In the genomic region with DNA sequence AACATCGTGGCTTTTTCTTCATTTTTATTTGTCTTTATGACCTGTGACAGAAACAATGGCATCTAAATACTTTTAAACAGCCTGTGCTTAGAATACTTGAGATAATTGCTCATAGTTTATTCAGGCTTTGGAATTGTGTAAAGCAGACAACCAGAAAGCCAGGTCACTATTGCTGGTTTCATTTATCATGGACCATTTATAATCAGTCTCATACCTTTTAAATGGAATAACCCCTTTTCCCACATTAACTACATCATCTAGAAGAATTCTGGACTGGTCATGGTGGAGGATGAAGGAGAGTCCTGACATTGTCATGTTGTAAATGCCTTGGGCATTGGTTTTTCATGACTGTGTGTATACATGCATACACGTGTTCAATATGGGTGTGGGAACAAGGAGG, we compare ENCODE assay signal across 20 cellular contexts.
DNase-seq lines count a peak whose midpoint lies in the region; FAIRE-seq lines count a peak whose summit lies in the region.
"Had no signal": no experiment of that assay in that cellular context is flagged by ENCODE, and none has a peak within 500 bp of the region (broad histone marks: within the 10 kb centered on the region; RNA-seq: fewer than 3 reads in every experiment).

No MANE protein-coding gene starts in this region.

- FAIRE-seq in HTR-8/SVneo (lab: Jason Lieb, UNC): peak; percentile 40
- FAIRE-seq: A549, GM12891, GM18507, H54 had no signal

- H2AFZ ChIP-seq in trophoblast cell (ENCODE audit: insufficient read depth, low read length, poor library complexity): no peak overlapping the region
- H2AFZ ChIP-seq: GM23338 had no signal

- no peaks in the 10 kb centered on the region for H3K27me3 ChIP-seq in trophoblast cell (ENCODE audit: insufficient read depth, low read length)

- DNase-seq in EH (ENCODE audit: low read depth) (peak; percentile 71), HTR-8/SVneo (ENCODE audit: insufficient read length, low spot score) (no peak), trophoblast cell (peak; percentile 3 to 55), mesenteric fat pad (ENCODE audit: low spot score) (no peak)
- no peak for DNase-seq in activated effector memory CD4-positive, alpha-beta T cell treated with anti-CD3 and anti-CD28 coated beads, Interleukin-2, amount 50 U/mL, for 16 hours
- DNase-seq in activated CD4-positive, alpha-beta memory T cell treated with anti-CD3 and anti-CD28 coated beads, Interleukin-2, amount 10 ng/mL, durations not matched to agents 7 days and 5 days: no peak
- DNase-seq: 8988T; ACHN; C1 segment of cervical spinal cord; Caco-2; CD4-positive, alpha-beta memory T cell; DMS153; DND-41; GF-D8 had no signal

- H3K4me2 ChIP-seq in trophoblast cell (ENCODE audit: low read length): no peak overlapping the region
- H3K4me2 ChIP-seq: A549, GM23338 had no signal

- H4K8ac ChIP-seq in trophoblast cell (ENCODE audit: low read depth, low read length): no peak overlapping the region

- H3K14ac ChIP-seq in trophoblast cell (ENCODE audit: low read length): no peak overlapping the region

- no peaks in the 10 kb centered on the region for H3K4me1 ChIP-seq in trophoblast cell (ENCODE audit: control insufficient read depth in 1 of 2, insufficient read depth in 2 of 2, low read length in 2 of 2)
- H3K4me1 ChIP-seq: A549, Caco-2, HAP-1 had no signal

- no peaks in the 10 kb centered on the region for H3K79me1 ChIP-seq in trophoblast cell (ENCODE audit: low read length)

- H3K9ac ChIP-seq in trophoblast cell (ENCODE audit: low read length): no peak overlapping the region

- no peak overlapping the region for H3K27ac ChIP-seq in trophoblast cell (ENCODE audit: low read depth, low read length)
- H3K27ac ChIP-seq: A549 had no signal

- no CpG with 5 or more reads among the region's 2 CpGs for WGBS in trophoblast cell (ENCODE audit: extremely low coverage, insufficient coverage, insufficient read length)

- no peak overlapping the region for H4K12ac ChIP-seq in trophoblast cell (ENCODE audit: low read depth, low read length)

- no peaks in the 10 kb centered on the region for H3K4me1 Mint-ChIP-seq in activated CD4-positive, alpha-beta memory T cell treated with anti-CD3 and anti-CD28 coated beads, Interleukin-2, amount 10 ng/mL, durations not matched to agents 7 days and 5 days
- H3K4me1 Mint-ChIP-seq: CD4-positive, alpha-beta memory T cell; GM23338 had no signal

- CTCF ChIA-PET in activated CD4-positive, alpha-beta memory T cell treated with anti-CD3 and anti-CD28 coated beads, Interleukin-2, amount 10 ng/mL, durations not matched to agents 7 days and 5 days (lab: Charles Lee): no interaction called here

- POLR2A ChIA-PET in activated CD4-positive, alpha-beta memory T cell treated with anti-CD3 and anti-CD28 coated beads, Interleukin-2, amount 10 ng/mL, durations not matched to agents 7 days and 5 days (lab: Charles Lee): no interaction called here

- H3K79me2 ChIP-seq in trophoblast cell (ENCODE audit: control insufficient read depth, insufficient read depth, low read length, poor library complexity): no peaks in the 10 kb centered on the region

- no peak overlapping the region for H2BK12ac ChIP-seq in trophoblast cell (ENCODE audit: low read length)

- H3K9me3 Mint-ChIP-seq in activated CD4-positive, alpha-beta memory T cell treated with anti-CD3 and anti-CD28 coated beads, Interleukin-2, amount 10 ng/mL, durations not matched to agents 7 days and 5 days: no peaks in the 10 kb centered on the region

- H3K27me3 Mint-ChIP-seq in activated CD4-positive, alpha-beta memory T cell treated with anti-CD3 and anti-CD28 coated beads, Interleukin-2, amount 10 ng/mL, durations not matched to agents 7 days and 5 days: peaks cover under 1% of the 10 kb centered on the region

- no peak overlapping the region for H3K4me3 ChIP-seq in trophoblast cell (ENCODE audit: low read depth, low read length)
- H3K4me3 ChIP-seq: A549, GM23338, HAP-1 had no signal

- no peak overlapping the region for H4K91ac ChIP-seq in trophoblast cell (ENCODE audit: low read depth, low read length)

- H2BK5ac ChIP-seq in trophoblast cell (ENCODE audit: low read depth, low read length, poor library complexity): no peak overlapping the region

- H3K27ac Mint-ChIP-seq in activated CD4-positive, alpha-beta memory T cell treated with anti-CD3 and anti-CD28 coated beads, Interleukin-2, amount 10 ng/mL, durations not matched to agents 7 days and 5 days: no peak overlapping the region
- H3K27ac Mint-ChIP-seq: CD4-positive, alpha-beta memory T cell; GM23338 had no signal

- H3K9me3 ChIP-seq in trophoblast cell (ENCODE audit: insufficient read depth, low read depth, low read length): peaks cover 2% of the 10 kb centered on the region
- H3K9me3 ChIP-seq: A549, Caco-2, HAP-1 had no signal

- no peaks in the 10 kb centered on the region for H3K36me3 Mint-ChIP-seq in activated CD4-positive, alpha-beta memory T cell treated with anti-CD3 and anti-CD28 coated beads, Interleukin-2, amount 10 ng/mL, durations not matched to agents 7 days and 5 days (ENCODE audit: low read depth)
- H3K36me3 Mint-ChIP-seq: CD4-positive, alpha-beta memory T cell had no signal

- no peak overlapping the region for H3K4me3 Mint-ChIP-seq in activated CD4-positive, alpha-beta memory T cell treated with anti-CD3 and anti-CD28 coated beads, Interleukin-2, amount 10 ng/mL, durations not matched to agents 7 days and 5 days
- H3K4me3 Mint-ChIP-seq: CD4-positive, alpha-beta memory T cell; GM23338 had no signal

- H2AK5ac ChIP-seq in trophoblast cell (ENCODE audit: low read length): no peak overlapping the region

- no peaks in the 10 kb centered on the region for H3K36me3 ChIP-seq in trophoblast cell (ENCODE audit: control insufficient read depth in 1 of 2, insufficient read depth in 2 of 2, low read length in 2 of 2)
- H3K36me3 ChIP-seq: HAP-1 had no signal

- H2BK120ac ChIP-seq in trophoblast cell (ENCODE audit: insufficient read depth, low read length, poor library complexity): no peak overlapping the region

- H3K4ac ChIP-seq in trophoblast cell (ENCODE audit: low read depth, low read length): no peak overlapping the region

- no peak overlapping the region for H3K23ac ChIP-seq in trophoblast cell (ENCODE audit: low read length)

- H3K18ac ChIP-seq in trophoblast cell (ENCODE audit: low read length): no peak overlapping the region

Comparison
In these comparisons a context has a peak if more than half of its experiments do, and no peak if none do; other contexts are left out.
1. DNase-seq: peak in EH (single experiment) and trophoblast cell (2 of 2); none in HTR-8/SVneo (single experiment), activated effector memory CD4-positive, alpha-beta T cell treated with anti-CD3 and anti-CD28 coated beads, Interleukin-2, amount 50 U/mL, for 16 hours (single experiment), activated CD4-positive, alpha-beta memory T cell treated with anti-CD3 and anti-CD28 coated beads, Interleukin-2, amount 10 ng/mL, durations not matched to agents 7 days and 5 days (single experiment) and mesenteric fat pad (single experiment).